ENCODE assay signal across 16 cellular contexts in genomic region chr17:82828875-82829487, GRCh38. TPM values are rescaled to one million over a fixed set of nuclear protein-coding genes. Genes with fewer than 3 reads are reported as not detected.
A peak's percentile ranks its signal among the peaks of the same experiment; 100 is the strongest.
DNase-seq lines count a peak whose midpoint lies in the region; ATAC-seq, FAIRE-seq and TF ChIP-seq lines count a peak whose summit lies in the region.
"Had no signal": no experiment of that assay in that cellular context is flagged by ENCODE, and none has a peak within 500 bp of the region (broad histone marks: within the 10 kb centered on the region; RNA-seq: fewer than 3 reads in every experiment).

No MANE protein-coding gene starts in this region.

- H3K36me3 ChIP-seq in trophoblast cell (ENCODE audit: control insufficient read depth in 1 of 2, insufficient read depth in 2 of 2, low read length in 2 of 2) (peaks cover 33 to 42% of the 10 kb centered on the region in 2 experiments), kidney (ENCODE audit: control insufficient read depth in 1 of 2, insufficient read depth in 2 of 2, low read length in 2 of 2) (peaks cover 10 to 12% of the 10 kb centered on the region in 2 donors)

- no peaks in the 10 kb centered on the region for H3K27me3 Mint-ChIP-seq in natural killer cell treated with Interleukin-12 subunit alpha and Interleukin-12 subunit beta and Interleukin-15 and Interleukin-18, amount 100 ng/mL, for 72 hours
- no peaks in the 10 kb centered on the region for H3K27me3 Mint-ChIP-seq in natural killer cell (ENCODE audit: low read depth in 2 of 2)
- H3K27me3 Mint-ChIP-seq: CD4-positive, CD25-positive, alpha-beta regulatory T cell had no signal

- H3K18ac ChIP-seq in trophoblast cell (ENCODE audit: low read length): no peak overlapping the region

- no peak overlapping the region for H3K4me3 Mint-ChIP-seq in natural killer cell treated with Interleukin-12 subunit alpha and Interleukin-12 subunit beta and Interleukin-15 and Interleukin-18, amount 100 ng/mL, for 72 hours
- H3K4me3 Mint-ChIP-seq in natural killer cell: no peak overlapping the region
- H3K4me3 Mint-ChIP-seq: CD4-positive, CD25-positive, alpha-beta regulatory T cell had no signal

- no peak overlapping the region for H2BK120ac ChIP-seq in trophoblast cell (ENCODE audit: insufficient read depth, low read length, poor library complexity)

- no peaks in the 10 kb centered on the region for H3K27me3 ChIP-seq in trophoblast cell (ENCODE audit: insufficient read depth, low read length)

- TF ChIP-seq CTCF in natural killer cell (IDR thresholded peaks at IDR 0.05): no peak
- TF ChIP-seq CTCF in epithelial cell of esophagus (IDR thresholded peaks at IDR 0.05; ENCODE audit: insufficient read depth, low read depth, low read length, missing control alignments): no peak
- no peak for TF ChIP-seq CTCF in kidney (IDR thresholded peaks at IDR 0.05; ENCODE audit: borderline replicate concordance, extremely low read depth, insufficient read depth)

- no CpG with 5 or more reads among the region's 26 CpGs for WGBS in trophoblast cell (ENCODE audit: extremely low coverage, insufficient coverage, insufficient read length)

- no peak overlapping the region for H3K4me2 ChIP-seq in trophoblast cell (ENCODE audit: low read length)
- H3K4me2 ChIP-seq: BLaER1 treated with 17β-estradiol and CSF1 and Interleukin-3, amounts not matched to agents 10 nM and 100 nM had no signal

- no peak overlapping the region for H2AFZ ChIP-seq in trophoblast cell (ENCODE audit: insufficient read depth, low read length, poor library complexity)

- H3K9me3 Mint-ChIP-seq in natural killer cell treated with Interleukin-12 subunit alpha and Interleukin-12 subunit beta and Interleukin-15 and Interleukin-18, amount 100 ng/mL, for 72 hours: peaks cover 7% of the 10 kb centered on the region
- H3K9me3 Mint-ChIP-seq in natural killer cell: no peaks in the 10 kb centered on the region

- H3K4ac ChIP-seq in trophoblast cell (ENCODE audit: low read depth, low read length): no peak overlapping the region

- H4K91ac ChIP-seq in trophoblast cell (ENCODE audit: low read depth, low read length): no peak overlapping the region

- no peaks in the 10 kb centered on the region for H3K79me1 ChIP-seq in trophoblast cell (ENCODE audit: low read length)

- FAIRE-seq in kidney (lab: Jason Lieb, UNC): no peak
- FAIRE-seq: H54 had no signal

- H3K9me3 ChIP-seq in trophoblast cell (ENCODE audit: insufficient read depth, low read depth, low read length) (peaks cover 16% of the 10 kb centered on the region), kidney (ENCODE audit: control insufficient read depth in 1 of 2, low read length in 2 of 2) (no peaks in the 10 kb centered on the region)

- H3K4me1 Mint-ChIP-seq in natural killer cell treated with Interleukin-12 subunit alpha and Interleukin-12 subunit beta and Interleukin-15 and Interleukin-18, amount 100 ng/mL, for 72 hours (ENCODE audit: low read depth in 2 of 2): peaks cover 11 to 22% of the 10 kb centered on the region in 2 donors
- peaks cover 10 to 21% of the 10 kb centered on the region in 2 donors for H3K4me1 Mint-ChIP-seq in natural killer cell
- H3K4me1 Mint-ChIP-seq: CD4-positive, CD25-positive, alpha-beta regulatory T cell had no signal

- no peak overlapping the region for H4K12ac ChIP-seq in trophoblast cell (ENCODE audit: low read depth, low read length)

- ATAC-seq in natural killer cell treated with Interleukin-12 subunit alpha and Interleukin-12 subunit beta and Interleukin-15 and Interleukin-18, amount 100 ng/mL, for 72 hours: no peak
- ATAC-seq in natural killer cell: no peak
- ATAC-seq: HCT116 had no signal

- no peak overlapping the region for H3K27ac Mint-ChIP-seq in natural killer cell treated with Interleukin-12 subunit alpha and Interleukin-12 subunit beta and Interleukin-15 and Interleukin-18, amount 100 ng/mL, for 72 hours
- no peak overlapping the region for H3K27ac Mint-ChIP-seq in natural killer cell
- H3K27ac Mint-ChIP-seq: CD4-positive, CD25-positive, alpha-beta regulatory T cell had no signal

- no peak overlapping the region for H2BK12ac ChIP-seq in trophoblast cell (ENCODE audit: low read length)

- H3K27ac ChIP-seq in trophoblast cell (ENCODE audit: low read depth, low read length): no peak overlapping the region
- no peak overlapping the region for H3K27ac ChIP-seq in kidney (ENCODE audit: low read depth in 2 of 2, low read length in 2 of 2)
- H3K27ac ChIP-seq: BLaER1 treated with 17β-estradiol and CSF1 and Interleukin-3, amounts not matched to agents 10 nM and 100 nM; HL-60 had no signal

- H3K79me2 ChIP-seq in trophoblast cell (ENCODE audit: control insufficient read depth, insufficient read depth, low read length, poor library complexity): no peaks in the 10 kb centered on the region

- H4K8ac ChIP-seq in trophoblast cell (ENCODE audit: low read depth, low read length): no peak overlapping the region

- H3K9ac ChIP-seq in trophoblast cell (ENCODE audit: low read length): no peak overlapping the region
- H3K9ac ChIP-seq in kidney (ENCODE audit: low read length in 2 of 2): no peak overlapping the region
- H3K9ac ChIP-seq: BLaER1 treated with 17β-estradiol and CSF1 and Interleukin-3, amounts not matched to agents 10 nM and 100 nM had no signal

- no peak overlapping the region for H3K23ac ChIP-seq in trophoblast cell (ENCODE audit: low read length)

- H3K36me3 Mint-ChIP-seq in natural killer cell treated with Interleukin-12 subunit alpha and Interleukin-12 subunit beta and Interleukin-15 and Interleukin-18, amount 100 ng/mL, for 72 hours: peaks cover 16% of the 10 kb centered on the region
- H3K36me3 Mint-ChIP-seq in natural killer cell: no peaks in the 10 kb centered on the region

- H3K14ac ChIP-seq in trophoblast cell (ENCODE audit: low read length): no peak overlapping the region

- in situ Hi-C loops in KBM-7 (cut with MboI; ENCODE audit: low pct_unique_long_range_greater_than_20kb, low sequenced_read_pairs): no loop called here

- peak; percentile 1 for DNase-seq in natural killer cell treated with Interleukin-12 subunit alpha and Interleukin-12 subunit beta and Interleukin-15 and Interleukin-18, amount 100 ng/mL, for 72 hours (ENCODE audit: low spot score)
- DNase-seq in natural killer cell (no peak), epithelial cell of esophagus (ENCODE audit: low read depth) (peak; percentile 40), trophoblast cell (no peak), kidney (no peak), KBM-7 (no peak), SKM-1 (lab: John Stamatoyannopoulos, UW; ENCODE audit: unreplicated experiment) (no peak)
- DNase-seq: ACHN; CD4-positive, CD25-positive, alpha-beta regulatory T cell; DMS53; GF-D8 had no signal

- intact Hi-C loops in natural killer cell (cut with micrococcal nuclease): no loop called here
- intact Hi-C loops in kidney (cut with DNase I): no loop called here

- H3K4me1 ChIP-seq in trophoblast cell (ENCODE audit: control insufficient read depth in 1 of 2, insufficient read depth in 2 of 2, low read length in 2 of 2) (no peaks in the 10 kb centered on the region), kidney (ENCODE audit: control insufficient read depth in 1 of 2, insufficient read depth in 1 of 2, low read depth in 1 of 2, low read length in 2 of 2) (no peaks in the 10 kb centered on the region)

- no peak overlapping the region for H2BK5ac ChIP-seq in trophoblast cell (ENCODE audit: low read depth, low read length, poor library complexity)

- H3K4me3 ChIP-seq in epithelial cell of esophagus (ENCODE audit: low read length): no peak overlapping the region
- peak overlapping the region; percentile 25 for H3K4me3 ChIP-seq in trophoblast cell (ENCODE audit: low read depth, low read length)
- H3K4me3 ChIP-seq in kidney (ENCODE audit: low read length in 2 of 2): no peak overlapping the region
- H3K4me3 ChIP-seq: BLaER1 treated with 17β-estradiol and CSF1 and Interleukin-3, amounts not matched to agents 10 nM and 100 nM had no signal

- H2AK5ac ChIP-seq in trophoblast cell (ENCODE audit: low read length): no peak overlapping the region

RNA-seq across cellular contexts. Expression of gene ZNF750, which starts 10.8 kb away (rescaled TPM):
- total RNA-seq in natural killer cell treated with Interleukin-12 subunit alpha and Interleukin-12 subunit beta and Interleukin-15 and Interleukin-18, amount 100 ng/mL, for 72 hours: not detected
- total RNA-seq in natural killer cell (not detected), kidney (0.25 TPM)
- 28.8 and 29.8 TPM in 2 replicates for polyA plus RNA-seq in trophoblast cell (2013)
- polyA plus RNA-seq in kidney (ENCODE audit: insufficient read depth, low read depth, low replicate concordance): 0.30 TPM
- total RNA-seq: A172; CD4-positive, CD25-positive, alpha-beta regulatory T cell had no signal

Comparison
In these comparisons a context has a peak if more than half of its experiments do, and no peak if none do; other contexts are left out.
1. DNase-seq: peak in natural killer cell treated with Interleukin-12 subunit alpha and Interleukin-12 subunit beta and Interleukin-15 and Interleukin-18, amount 100 ng/mL, for 72 hours (single experiment) and epithelial cell of esophagus (single experiment); none in natural killer cell (single experiment), trophoblast cell (0 of 2), kidney (single experiment), KBM-7 (single experiment) and SKM-1 (single experiment).